Comparison of ENCODE assay signal across 23 cellular contexts in the genomic region with DNA sequence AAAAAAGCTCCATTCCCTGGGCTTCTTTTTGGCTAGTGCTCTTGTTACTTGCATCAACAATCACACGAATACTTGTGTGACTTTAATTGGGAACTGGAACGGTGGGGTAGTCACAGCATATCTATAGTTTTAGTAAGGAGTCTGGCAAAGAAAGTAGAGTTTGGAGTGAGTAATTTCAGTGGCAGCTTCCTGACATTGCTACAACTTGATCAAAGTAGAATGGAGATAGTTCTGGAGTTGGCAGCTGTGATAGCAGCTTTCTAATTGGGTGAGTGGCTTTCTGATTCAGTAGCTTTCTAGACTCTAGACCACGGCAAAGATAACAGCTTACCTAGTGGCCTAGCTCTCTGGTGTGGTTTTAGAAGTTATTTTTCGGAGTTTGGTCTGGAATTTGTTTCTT.
DNase-seq lines count a peak whose midpoint lies in the region; ATAC-seq, FAIRE-seq and TF ChIP-seq lines count a peak whose summit lies in the region.
"Had no signal": no experiment of that assay in that cellular context is flagged by ENCODE, and none has a peak within 500 bp of the region (broad histone marks: within the 10 kb centered on the region; RNA-seq: fewer than 3 reads in every experiment).

No MANE protein-coding gene starts in this region.

- no peak for ATAC-seq in naive thymus-derived CD8-positive, alpha-beta T cell
- ATAC-seq: natural killer cell had no signal

- H2AFZ ChIP-seq in endothelial cell of umbilical vein (ENCODE audit: low read depth, low read length): no peak overlapping the region

- intact Hi-C loops in endothelial cell of umbilical vein (cut with micrococcal nuclease): no loop called here

- no peaks in the 10 kb centered on the region for H3K36me3 Mint-ChIP-seq in naive thymus-derived CD8-positive, alpha-beta T cell
- H3K36me3 Mint-ChIP-seq: natural killer cell had no signal

- H3K4me1 ChIP-seq in endothelial cell of umbilical vein (ENCODE audit: control insufficient read depth, extremely low read depth, insufficient read depth, low read length): no peaks in the 10 kb centered on the region
- H3K4me1 ChIP-seq: esophagus squamous epithelium, uterus had no signal

- peak; percentile 50 for DNase-seq in AG10803 (ENCODE audit: low read depth)
- peak; percentile 62 for DNase-seq in MG63
- peak; percentile 3 for DNase-seq in endothelial cell of umbilical vein (ENCODE audit: low read depth, low spot score)
- peak; percentile 1 for DNase-seq in myocyte (ENCODE audit: low read depth)
- DNase-seq in NCI-H510A (lab: John Stamatoyannopoulos, UW): no peak
- no peak for DNase-seq in naive thymus-derived CD8-positive, alpha-beta T cell
- no peak for DNase-seq in T1000 (lab: John Stamatoyannopoulos, UW)
- DNase-seq in SHP77 (lab: John Stamatoyannopoulos, UW): no peak
- DNase-seq: activated CD4-positive, alpha-beta T cell treated with anti-CD3 and anti-CD28 coated beads for 1 hour; activated gamma-delta T cell; amygdala; cerebellar nuclear complex; DMS79 treated with DMSO at 0.1 percent for 48 hours; effector CD8-positive, alpha-beta T cell; esophagus squamous epithelium; Karpas-422; natural killer cell; NCI-H1092; NCI-H2081; uterus had no signal

- no peak overlapping the region for H3K4me3 Mint-ChIP-seq in naive thymus-derived CD8-positive, alpha-beta T cell
- H3K4me3 Mint-ChIP-seq: natural killer cell had no signal

- no peaks in the 10 kb centered on the region for H3K27me3 ChIP-seq in MG63
- no peaks in the 10 kb centered on the region for H3K27me3 ChIP-seq in endothelial cell of umbilical vein (ENCODE audit: control insufficient read depth in 2 of 2, insufficient read depth in 2 of 2, low read length in 2 of 2)
- H3K27me3 ChIP-seq: esophagus squamous epithelium, uterus had no signal

- no peak overlapping the region for H3K4me2 ChIP-seq in endothelial cell of umbilical vein (ENCODE audit: insufficient read depth, low read length)

- no peaks in the 10 kb centered on the region for H3K36me3 ChIP-seq in MG63
- H3K36me3 ChIP-seq in endothelial cell of umbilical vein (ENCODE audit: control insufficient read depth in 2 of 2, extremely low read depth in 1 of 2, insufficient read depth in 2 of 2, low read length in 2 of 2): no peaks in the 10 kb centered on the region
- H3K36me3 ChIP-seq: esophagus squamous epithelium, uterus had no signal

- no peak overlapping the region for H3K9ac ChIP-seq in endothelial cell of umbilical vein (replicated peaks; ENCODE audit: extremely low read depth, insufficient read depth, low read length)

- no peak for FAIRE-seq in endothelial cell of umbilical vein (lab: Jason Lieb, UNC)
- FAIRE-seq: HTR-8/SVneo, islet of Langerhans, RCC 7860 had no signal

- TF ChIP-seq CTCF in AG10803 (conservative IDR thresholded peaks at IDR 0.05; ENCODE audit: low read length) (no peak), endothelial cell of umbilical vein (IDR thresholded peaks at IDR 0.05; ENCODE audit: extremely low read depth in 1 of 2, insufficient read depth in 1 of 2, low read depth in 1 of 2, low read length in 2 of 2) (no peak)

- POLR2A ChIA-PET in endothelial cell of umbilical vein (lab: Charles Lee): no interaction called here
- POLR2A ChIA-PET in naive thymus-derived CD8-positive, alpha-beta T cell (lab: Charles Lee): no interaction called here

- no peak overlapping the region for H3K27ac ChIP-seq in endothelial cell of umbilical vein (ENCODE audit: insufficient read depth, low read depth, low read length)
- H3K27ac ChIP-seq: esophagus squamous epithelium, uterus had no signal

- H3K4me3 ChIP-seq in AG10803 (ENCODE audit: low read length) (no peak overlapping the region), MG63 (no peak overlapping the region), endothelial cell of umbilical vein (replicated peaks in 1 of 3; ENCODE audit: insufficient read depth in 1 of 3, low read depth in 1 of 3, low read length in 3 of 3) (no peak overlapping the region)
- H3K4me3 ChIP-seq: esophagus squamous epithelium, uterus had no signal

- no peaks in the 10 kb centered on the region for H3K27me3 Mint-ChIP-seq in naive thymus-derived CD8-positive, alpha-beta T cell

- H3K27ac Mint-ChIP-seq in naive thymus-derived CD8-positive, alpha-beta T cell: no peak overlapping the region
- H3K27ac Mint-ChIP-seq: natural killer cell had no signal

- BruUV-seq in endothelial cell of umbilical vein (replicated peaks; lab: Mats Ljungman, UMichigan): no TSS peak

- peaks cover 0 to 13% (median 0%) of the 10 kb centered on the region in 9 donors for H3K9me3 Mint-ChIP-seq in naive thymus-derived CD8-positive, alpha-beta T cell

- TF ChIP-seq POLR2A in endothelial cell of umbilical vein (IDR thresholded peaks at IDR 0.05; ENCODE audit: low read depth, low read length): no peak

- no peaks in the 10 kb centered on the region for H3K9me1 ChIP-seq in endothelial cell of umbilical vein (replicated peaks; ENCODE audit: control insufficient read depth, extremely low read depth, insufficient read depth, low read length)

- CTCF ChIA-PET in endothelial cell of umbilical vein (lab: Charles Lee): interaction anchor here (1.1 to 1.4 kb wide), 3 partner anchors 9 to 414 kb away, joined by 3 to 4 read pairs (median 4); no protein-coding TSS in a partner anchor

- no peaks in the 10 kb centered on the region for H3K4me1 Mint-ChIP-seq in naive thymus-derived CD8-positive, alpha-beta T cell
- H3K4me1 Mint-ChIP-seq: natural killer cell had no signal

- H3K9me3 ChIP-seq in MG63 (0 out of 2 replicates have a peak, but pooled peaks cover 2% of the 10 kb centered on the region), endothelial cell of umbilical vein (replicated peaks; ENCODE audit: control insufficient read depth, insufficient read depth, low read length) (no peaks in the 10 kb centered on the region)
- H3K9me3 ChIP-seq: esophagus squamous epithelium, uterus had no signal

- dilution Hi-C loops in endothelial cell of umbilical vein (cut with MboI; ENCODE audit: extremely low pct_ligation_motif_present, low sequenced_read_pairs): no loop called here

- no peaks in the 10 kb centered on the region for H4K20me1 ChIP-seq in endothelial cell of umbilical vein (replicated peaks; ENCODE audit: control insufficient read depth, extremely low read depth, insufficient read depth, low read length)

- H3K79me2 ChIP-seq in endothelial cell of umbilical vein (ENCODE audit: control insufficient read depth, insufficient read depth, low read length): no peaks in the 10 kb centered on the region

TF ChIP-seq in endothelial cell of umbilical vein, 7 proteins besides CTCF, POLR2A, EP300 and RAD21:
- TF ChIP-seq FOS (IDR thresholded peaks at IDR 0.05; ENCODE audit: borderline replicate concordance, insufficient read depth, low read length): no peak
- TF ChIP-seq POLR2AphosphoS5 (IDR thresholded peaks at IDR 0.05; ENCODE audit: insufficient read depth, low read depth, low read length): no peak
- TF ChIP-seq, protein P1, sequence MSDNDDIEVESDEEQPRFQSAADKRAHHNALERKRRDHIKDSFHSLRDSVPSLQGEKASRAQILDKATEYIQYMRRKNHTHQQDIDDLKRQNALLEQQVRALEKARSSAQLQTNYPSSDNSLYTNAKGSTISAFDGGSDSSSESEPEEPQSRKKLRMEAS (IDR thresholded peaks at IDR 0.05; ENCODE audit: insufficient read depth, insufficient read length): no peak
- no peak for TF ChIP-seq EZH2 (IDR thresholded peaks at IDR 0.05; ENCODE audit: borderline replicate concordance, low read depth, low read length, severe bottlenecking)
- TF ChIP-seq GATA2 (IDR thresholded peaks at IDR 0.05; ENCODE audit: insufficient read depth, insufficient read length, low read depth, low read length): no peak
- TF ChIP-seq MYC (IDR thresholded peaks at IDR 0.05; ENCODE audit: low read depth, low read length): no peak
- TF ChIP-seq JUN (IDR thresholded peaks at IDR 0.05; ENCODE audit: borderline replicate concordance, insufficient read depth, insufficient read length, low read depth): no peak

Comparison
In these comparisons a context has a peak if more than half of its experiments do, and no peak if none do; other contexts are left out.
1. DNase-seq: peak in AG10803 (single experiment), MG63 (single experiment), endothelial cell of umbilical vein (single experiment) and myocyte (single experiment); none in NCI-H510A (single experiment), naive thymus-derived CD8-positive, alpha-beta T cell (0 of 10), T1000 (single experiment) and SHP77 (0 of 2).